ENCODE assay signal across 8 cellular contexts in the genomic region with DNA sequence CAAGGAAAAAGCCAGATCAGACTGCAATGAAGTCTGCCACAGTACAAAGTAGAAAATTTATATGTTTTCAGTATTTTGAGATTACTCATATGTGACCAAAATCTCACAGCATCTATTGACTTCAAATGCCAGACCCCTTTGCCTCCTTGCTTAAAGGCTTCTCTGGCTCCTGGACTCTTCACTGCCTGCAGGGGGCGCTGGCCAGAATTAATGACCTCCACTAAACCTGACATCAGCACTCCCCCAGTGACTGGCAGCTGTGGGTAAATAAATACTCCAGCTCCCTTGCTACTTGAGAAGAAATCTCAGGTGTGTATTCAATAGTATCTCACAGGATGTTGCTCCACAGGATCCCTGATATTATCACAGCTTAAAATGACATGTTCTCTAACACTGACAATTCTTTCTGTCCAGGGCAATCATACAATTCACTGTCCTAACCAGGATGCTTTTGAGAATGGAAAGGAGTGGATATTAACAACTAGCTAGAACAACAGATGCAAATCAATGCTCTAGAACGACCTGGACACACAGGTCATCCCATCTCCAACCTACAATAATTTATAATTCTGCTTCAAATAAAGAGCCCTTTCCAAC. TPM values are rescaled to one million over a fixed set of nuclear protein-coding genes. Genes with fewer than 3 reads are reported as not detected.
DNase-seq lines count a peak whose midpoint lies in the region; FAIRE-seq and TF ChIP-seq lines count a peak whose summit lies in the region.

No MANE protein-coding gene starts in this region.

- H3K4me3 ChIP-seq in A673 (ENCODE audit: low read depth, low read length, poor library complexity, severe bottlenecking): no peak overlapping the region
- H3K4me3 ChIP-seq in GM23248: no peak overlapping the region

- peaks cover 20% of the 10 kb centered on the region for H3K4me1 Mint-ChIP-seq in neural crest cell

- peak; percentile 66 for TF ChIP-seq CTCF in A673 (conservative IDR thresholded peaks at IDR 0.05; ENCODE audit: low read depth, low read length)
- peak; percentile 81 for TF ChIP-seq CTCF in neural crest cell (conservative IDR thresholded peaks at IDR 0.05)

- FAIRE-seq in urothelium cell line (lab: Jason Lieb, UNC): no peak

- DNase-seq in A673 (ENCODE audit: low spot score) (peak; percentile 65), GM23248 (peak; percentile 82), NCI-H526 treated with DMSO at 0.1 percent for 48 hours (lab: John Stamatoyannopoulos, UW) (peak; percentile 16), neural crest cell (ENCODE audit: low read depth, low spot score) (peak; percentile 65), urothelium cell line (ENCODE audit: low spot score) (peak; percentile 58), NCI-H128 (lab: John Stamatoyannopoulos, UW; ENCODE audit: unreplicated experiment) (no peak)
- DNase-seq in activated CD4-positive, alpha-beta T cell treated with anti-CD3 and anti-CD28 coated beads, Interleukin-2, amount 50 U/mL, for 1 hour: peak; percentile 64
- peak; percentile 36 for DNase-seq in effector CD8-positive, alpha-beta T cell (lab: John Stamatoyannopoulos, UW)

- H3K27ac ChIP-seq in A673 (ENCODE audit: low read depth, low read length, poor library complexity, severe bottlenecking) (no peak overlapping the region), GM23248 (no peak overlapping the region)

- H3K27ac Mint-ChIP-seq in neural crest cell (ENCODE audit: unreplicated experiment): no peak overlapping the region

- H3K9me3 Mint-ChIP-seq in neural crest cell: no peaks in the 10 kb centered on the region

- CTCF ChIA-PET in A673 (lab: Charles Lee): no interaction called here

- POLR2A ChIA-PET in A673 (lab: Charles Lee; ENCODE audit: low non-redundant PET): no interaction called here

- intact Hi-C loops in A673 (cut with micrococcal nuclease; ENCODE audit: unreplicated experiment): loop anchor here (10.0 kb wide), 1 partner anchor 95 kb away; no protein-coding TSS in a partner anchor

- H3K4me1 ChIP-seq in A673 (ENCODE audit: insufficient read depth, low read length, poor library complexity, severe bottlenecking) (peaks cover 6% of the 10 kb centered on the region), GM23248 (ENCODE audit: insufficient read depth) (peaks cover 32% of the 10 kb centered on the region)

- peaks cover 5% of the 10 kb centered on the region for H3K36me3 Mint-ChIP-seq in neural crest cell (ENCODE audit: low read depth)

- H3K9ac ChIP-seq in GM23248: no peak overlapping the region

- BruUV-seq in A673 (replicated peaks; lab: Mats Ljungman, UMichigan): no TSS peak

- H3K4me3 Mint-ChIP-seq in neural crest cell: peak overlapping the region; percentile 83

- peaks cover 53% of the 10 kb centered on the region for H3K79me2 ChIP-seq in GM23248 (ENCODE audit: insufficient read depth)

- H3K27me3 Mint-ChIP-seq in neural crest cell (ENCODE audit: low read depth): peaks cover 3% of the 10 kb centered on the region

- H3K9me2 ChIP-seq in GM23248 (ENCODE audit: insufficient read depth): no peaks in the 10 kb centered on the region

- no peak overlapping the region for H3K4me2 ChIP-seq in GM23248 (ENCODE audit: unreplicated experiment)

- H2AFZ ChIP-seq in GM23248: no peak overlapping the region

- in situ Hi-C loops in GM23248 (cut with MboI): no loop called here

- H4K20me1 ChIP-seq in GM23248 (ENCODE audit: insufficient read depth): no peaks in the 10 kb centered on the region

- WGBS in GM23248 (ENCODE audit: low coverage in 1 of 2, low lambda C conversion rate in 2 of 2, missing lambda C conversion rate in 2 of 2), 2 experiments: 3 to 5% methylated on average over 2 of the region's 2 CpGs

- H3F3A ChIP-seq in GM23248 (ENCODE audit: insufficient read depth): peaks cover 51% of the 10 kb centered on the region

- H3K36me3 ChIP-seq in A673 (ENCODE audit: insufficient read depth, low read length, poor library complexity, severe bottlenecking) (peaks cover 4% of the 10 kb centered on the region), GM23248 (ENCODE audit: low read depth) (peaks cover 53% of the 10 kb centered on the region)

- H3K9me3 ChIP-seq in A673 (ENCODE audit: low read depth, low read length, poor library complexity, severe bottlenecking) (no peaks in the 10 kb centered on the region), GM23248 (ENCODE audit: low read depth) (no peaks in the 10 kb centered on the region)

- H3K27me3 ChIP-seq in A673 (replicated peaks; ENCODE audit: insufficient read depth, low read depth, low read length, poor library complexity) (no peaks in the 10 kb centered on the region), GM23248 (replicated peaks; ENCODE audit: insufficient read depth) (no peaks in the 10 kb centered on the region)

RNA-seq across cellular contexts. Expression of gene BECN1, which starts 4.0 kb away (rescaled TPM):
- total RNA-seq in A673 (2021) (34.2 and 36.0 TPM in 2 replicates), neural crest cell (48.7 and 49.5 TPM in 2 replicates)
- 134 and 191 TPM in 2 replicates for total RNA-seq in GM23248 (2014; rRNA removed; shearing (Covaris generic))
- 105 and 117 TPM in 2 replicates for polyA plus RNA-seq in GM23248 (2016; fragmentation: Nextera tagmentation; extraction: Ambion mirVana)

RNA-seq across cellular contexts. Expression of gene PSME3, which starts 13.2 kb away (rescaled TPM):
- total RNA-seq in A673 (2021) (93.7 and 120 TPM in 2 replicates), neural crest cell (172 and 175 TPM in 2 replicates)
- 88.1 and 104 TPM in 2 replicates for total RNA-seq in GM23248 (2014; rRNA removed; shearing (Covaris generic))
- 170 and 176 TPM in 2 replicates for polyA plus RNA-seq in GM23248 (2016; fragmentation: Nextera tagmentation; extraction: Ambion mirVana)

RNA-seq across cellular contexts. Expression of gene CNTD1, which starts 21.4 kb away (rescaled TPM):
- total RNA-seq in A673 (2021) (not detected in 2 replicates), neural crest cell (not detected in 2 replicates)
- not detected in 2 replicates for total RNA-seq in GM23248 (2014; rRNA removed; shearing (Covaris generic))
- polyA plus RNA-seq in GM23248 (2016; fragmentation: Nextera tagmentation; extraction: Ambion mirVana): 0.14 and 0.71 TPM in 2 replicates

RNA-seq across cellular contexts. Expression of gene COA3, which starts 21.5 kb away (rescaled TPM):
- total RNA-seq in A673 (2021): 29.0 and 30.5 TPM in 2 replicates
- total RNA-seq in GM23248 (2014; rRNA removed; shearing (Covaris generic)): 39.1 and 48.0 TPM in 2 replicates
- polyA plus RNA-seq in GM23248 (2016; fragmentation: Nextera tagmentation; extraction: Ambion mirVana): 125 TPM in 2 replicates
- 85.3 and 92.7 TPM in 2 replicates for total RNA-seq in neural crest cell

RNA-seq across cellular contexts. Expression of gene AOC2, which starts 24.3 kb away (rescaled TPM):
- total RNA-seq in A673 (2021) (1.2 and 1.4 TPM in 2 replicates), neural crest cell (3.0 and 3.2 TPM in 2 replicates)
- 0.13 and 0.22 TPM in 2 replicates for total RNA-seq in GM23248 (2014; rRNA removed; shearing (Covaris generic))
- 0.09 and 0.14 TPM in 2 replicates for polyA plus RNA-seq in GM23248 (2016; fragmentation: Nextera tagmentation; extraction: Ambion mirVana)
